Comparison of ENCODE assay signal across 1 cellular context in the genomic region with DNA sequence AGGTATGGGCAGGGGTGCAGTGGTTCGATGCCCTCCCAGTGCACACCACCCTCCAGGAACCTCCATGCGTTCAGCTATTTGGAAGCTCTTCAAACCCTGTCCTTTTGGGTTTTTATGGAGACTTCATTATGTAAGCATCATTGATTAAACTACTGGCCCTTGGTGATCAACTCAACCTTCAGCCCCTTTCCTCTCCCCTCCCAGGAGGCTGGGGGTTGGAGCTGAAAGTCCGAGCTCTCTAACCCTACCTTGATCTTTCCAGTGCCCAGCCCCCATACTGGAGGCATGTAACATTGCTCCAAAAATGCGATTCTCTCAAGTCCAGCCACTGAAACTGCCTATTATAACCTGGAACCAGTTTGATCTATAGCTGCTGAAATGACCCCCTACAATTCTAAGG.
TF ChIP-seq lines count a peak whose summit lies in the region.

No MANE protein-coding gene starts in this region.

TF ChIP-seq in HepG2, 621 proteins besides CTCF, POLR2A, EP300 and RAD21 (continued from another document and continues in another):
- TF ChIP-seq NFIB (CRISPR knock-in tag; IDR thresholded peaks at IDR 0.05; ENCODE audit: borderline replicate concordance) (no peak), ZEB1 (IDR thresholded peaks at IDR 0.05; ENCODE audit: insufficient replicate concordance, low read depth) (no peak), ZBTB7B (CRISPR knock-in tag; IDR thresholded peaks at IDR 0.05) (no peak), RARG (CRISPR knock-in tag; IDR thresholded peaks at IDR 0.05; ENCODE audit: low read depth) (no peak), ZNF572 (CRISPR knock-in tag; IDR thresholded peaks at IDR 0.05) (no peak), ZMYM2 (CRISPR knock-in tag; IDR thresholded peaks at IDR 0.05) (peak; percentile 56; the same call in 1 of the 2 replicates), ZNF354B (CRISPR knock-in tag; IDR thresholded peaks at IDR 0.05) (no peak), SP140L (CRISPR knock-in tag; IDR thresholded peaks at IDR 0.05; ENCODE audit: borderline replicate concordance) (no peak), MAFK (conservative IDR thresholded peaks at IDR 0.05 in 1 of 2, IDR thresholded peaks at IDR 0.05 in 1 of 2; ENCODE audit: low read length in 2 of 2) (no peak), ZNF546 (CRISPR knock-in tag; conservative IDR thresholded peaks at IDR 0.05) (no peak), ZNF274 (CRISPR knock-in tag; IDR thresholded peaks at IDR 0.05) (no peak), ZNF160 (CRISPR knock-in tag; IDR thresholded peaks at IDR 0.05) (no peak), ZNF776 (CRISPR knock-in tag; IDR thresholded peaks at IDR 0.05) (no peak), HES4 (CRISPR knock-in tag; IDR thresholded peaks at IDR 0.05; ENCODE audit: borderline replicate concordance) (no peak), ZNF550 (CRISPR knock-in tag; IDR thresholded peaks at IDR 0.05; ENCODE audit: borderline replicate concordance) (no peak), FOXM1 (CRISPR knock-in tag; IDR thresholded peaks at IDR 0.05) (no peak), ZFP1 (CRISPR knock-in tag; IDR thresholded peaks at IDR 0.05) (no peak), SRY (CRISPR knock-in tag; IDR thresholded peaks at IDR 0.05) (no peak), ONECUT2 (CRISPR knock-in tag; IDR thresholded peaks at IDR 0.05) (peak; percentile 71), AGO2 (optimal IDR thresholded peaks at IDR 0.05; ENCODE audit: low read depth, low read length) (no peak), ZNF33A (CRISPR knock-in tag; IDR thresholded peaks at IDR 0.05; ENCODE audit: borderline replicate concordance) (peak; percentile 39; the same call in 1 of the 2 replicates), MIXL1 (CRISPR knock-in tag; IDR thresholded peaks at IDR 0.05) (peak; percentile 60; the same call in 1 of the 2 replicates), ZNF839 (CRISPR knock-in tag; IDR thresholded peaks at IDR 0.05; ENCODE audit: borderline replicate concordance) (no peak), KDM1A (CRISPR knock-in tag; IDR thresholded peaks at IDR 0.05) (no peak), ZSCAN29 (CRISPR knock-in tag; conservative IDR thresholded peaks at IDR 0.05) (0 out of 2 replicates have a peak, but pooled peaks have one; percentile 56), RXRA (CRISPR knock-in tag; IDR thresholded peaks at IDR 0.05) (no peak), ZSCAN9 (CRISPR knock-in tag; IDR thresholded peaks at IDR 0.05; ENCODE audit: borderline replicate concordance) (no peak), ZNF124 (CRISPR knock-in tag; IDR thresholded peaks at IDR 0.05) (no peak), ZFAT (CRISPR knock-in tag; conservative IDR thresholded peaks at IDR 0.05) (no peak), RFXAP (CRISPR knock-in tag; IDR thresholded peaks at IDR 0.05; ENCODE audit: borderline replicate concordance) (no peak)
- TF ChIP-seq, protein P1, sequence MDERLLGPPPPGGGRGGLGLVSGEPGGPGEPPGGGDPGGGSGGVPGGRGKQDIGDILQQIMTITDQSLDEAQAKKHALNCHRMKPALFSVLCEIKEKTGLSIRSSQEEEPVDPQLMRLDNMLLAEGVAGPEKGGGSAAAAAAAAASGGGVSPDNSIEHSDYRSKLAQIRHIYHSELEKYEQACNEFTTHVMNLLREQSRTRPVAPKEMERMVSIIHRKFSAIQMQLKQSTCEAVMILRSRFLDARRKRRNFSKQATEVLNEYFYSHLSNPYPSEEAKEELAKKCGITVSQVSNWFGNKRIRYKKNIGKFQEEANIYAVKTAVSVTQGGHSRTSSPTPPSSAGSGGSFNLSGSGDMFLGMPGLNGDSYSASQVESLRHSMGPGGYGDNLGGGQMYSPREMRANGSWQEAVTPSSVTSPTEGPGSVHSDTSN (CRISPR knock-in tag; IDR thresholded peaks at IDR 0.05): no peak
- TF ChIP-seq, protein P2, sequence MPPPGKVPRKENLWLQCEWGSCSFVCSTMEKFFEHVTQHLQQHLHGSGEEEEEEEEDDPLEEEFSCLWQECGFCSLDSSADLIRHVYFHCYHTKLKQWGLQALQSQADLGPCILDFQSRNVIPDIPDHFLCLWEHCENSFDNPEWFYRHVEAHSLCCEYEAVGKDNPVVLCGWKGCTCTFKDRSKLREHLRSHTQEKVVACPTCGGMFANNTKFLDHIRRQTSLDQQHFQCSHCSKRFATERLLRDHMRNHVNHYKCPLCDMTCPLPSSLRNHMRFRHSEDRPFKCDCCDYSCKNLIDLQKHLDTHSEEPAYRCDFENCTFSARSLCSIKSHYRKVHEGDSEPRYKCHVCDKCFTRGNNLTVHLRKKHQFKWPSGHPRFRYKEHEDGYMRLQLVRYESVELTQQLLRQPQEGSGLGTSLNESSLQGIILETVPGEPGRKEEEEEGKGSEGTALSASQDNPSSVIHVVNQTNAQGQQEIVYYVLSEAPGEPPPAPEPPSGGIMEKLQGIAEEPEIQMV (CRISPR knock-in tag; IDR thresholded peaks at IDR 0.05; ENCODE audit: low read depth): 0 out of 2 replicates have a peak, but pooled peaks have one; percentile 25
- TF ChIP-seq, protein P3, sequence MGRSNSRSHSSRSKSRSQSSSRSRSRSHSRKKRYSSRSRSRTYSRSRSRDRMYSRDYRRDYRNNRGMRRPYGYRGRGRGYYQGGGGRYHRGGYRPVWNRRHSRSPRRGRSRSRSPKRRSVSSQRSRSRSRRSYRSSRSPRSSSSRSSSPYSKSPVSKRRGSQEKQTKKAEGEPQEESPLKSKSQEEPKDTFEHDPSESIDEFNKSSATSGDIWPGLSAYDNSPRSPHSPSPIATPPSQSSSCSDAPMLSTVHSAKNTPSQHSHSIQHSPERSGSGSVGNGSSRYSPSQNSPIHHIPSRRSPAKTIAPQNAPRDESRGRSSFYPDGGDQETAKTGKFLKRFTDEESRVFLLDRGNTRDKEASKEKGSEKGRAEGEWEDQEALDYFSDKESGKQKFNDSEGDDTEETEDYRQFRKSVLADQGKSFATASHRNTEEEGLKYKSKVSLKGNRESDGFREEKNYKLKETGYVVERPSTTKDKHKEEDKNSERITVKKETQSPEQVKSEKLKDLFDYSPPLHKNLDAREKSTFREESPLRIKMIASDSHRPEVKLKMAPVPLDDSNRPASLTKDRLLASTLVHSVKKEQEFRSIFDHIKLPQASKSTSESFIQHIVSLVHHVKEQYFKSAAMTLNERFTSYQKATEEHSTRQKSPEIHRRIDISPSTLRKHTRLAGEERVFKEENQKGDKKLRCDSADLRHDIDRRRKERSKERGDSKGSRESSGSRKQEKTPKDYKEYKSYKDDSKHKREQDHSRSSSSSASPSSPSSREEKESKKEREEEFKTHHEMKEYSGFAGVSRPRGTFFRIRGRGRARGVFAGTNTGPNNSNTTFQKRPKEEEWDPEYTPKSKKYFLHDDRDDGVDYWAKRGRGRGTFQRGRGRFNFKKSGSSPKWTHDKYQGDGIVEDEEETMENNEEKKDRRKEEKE (IDR thresholded peaks at IDR 0.05): no peak
- TF ChIP-seq, protein P4, sequence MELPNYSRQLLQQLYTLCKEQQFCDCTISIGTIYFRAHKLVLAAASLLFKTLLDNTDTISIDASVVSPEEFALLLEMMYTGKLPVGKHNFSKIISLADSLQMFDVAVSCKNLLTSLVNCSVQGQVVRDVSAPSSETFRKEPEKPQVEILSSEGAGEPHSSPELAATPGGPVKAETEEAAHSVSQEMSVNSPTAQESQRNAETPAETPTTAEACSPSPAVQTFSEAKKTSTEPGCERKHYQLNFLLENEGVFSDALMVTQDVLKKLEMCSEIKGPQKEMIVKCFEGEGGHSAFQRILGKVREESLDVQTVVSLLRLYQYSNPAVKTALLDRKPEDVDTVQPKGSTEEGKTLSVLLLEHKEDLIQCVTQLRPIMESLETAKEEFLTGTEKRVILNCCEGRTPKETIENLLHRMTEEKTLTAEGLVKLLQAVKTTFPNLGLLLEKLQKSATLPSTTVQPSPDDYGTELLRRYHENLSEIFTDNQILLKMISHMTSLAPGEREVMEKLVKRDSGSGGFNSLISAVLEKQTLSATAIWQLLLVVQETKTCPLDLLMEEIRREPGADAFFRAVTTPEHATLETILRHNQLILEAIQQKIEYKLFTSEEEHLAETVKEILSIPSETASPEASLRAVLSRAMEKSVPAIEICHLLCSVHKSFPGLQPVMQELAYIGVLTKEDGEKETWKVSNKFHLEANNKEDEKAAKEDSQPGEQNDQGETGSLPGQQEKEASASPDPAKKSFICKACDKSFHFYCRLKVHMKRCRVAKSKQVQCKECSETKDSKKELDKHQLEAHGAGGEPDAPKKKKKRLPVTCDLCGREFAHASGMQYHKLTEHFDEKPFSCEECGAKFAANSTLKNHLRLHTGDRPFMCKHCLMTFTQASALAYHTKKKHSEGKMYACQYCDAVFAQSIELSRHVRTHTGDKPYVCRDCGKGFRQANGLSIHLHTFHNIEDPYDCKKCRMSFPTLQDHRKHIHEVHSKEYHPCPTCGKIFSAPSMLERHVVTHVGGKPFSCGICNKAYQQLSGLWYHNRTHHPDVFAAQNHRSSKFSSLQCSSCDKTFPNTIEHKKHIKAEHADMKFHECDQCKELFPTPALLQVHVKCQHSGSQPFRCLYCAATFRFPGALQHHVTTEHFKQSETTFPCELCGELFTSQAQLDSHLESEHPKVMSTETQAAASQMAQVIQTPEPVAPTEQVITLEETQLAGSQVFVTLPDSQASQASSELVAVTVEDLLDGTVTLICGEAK (IDR thresholded peaks at IDR 0.05): no peak
- TF ChIP-seq, protein P4 (CRISPR knock-in tag; IDR thresholded peaks at IDR 0.05): no peak; the same call in 1 of the 2 replicates
- TF ChIP-seq, protein P5, sequence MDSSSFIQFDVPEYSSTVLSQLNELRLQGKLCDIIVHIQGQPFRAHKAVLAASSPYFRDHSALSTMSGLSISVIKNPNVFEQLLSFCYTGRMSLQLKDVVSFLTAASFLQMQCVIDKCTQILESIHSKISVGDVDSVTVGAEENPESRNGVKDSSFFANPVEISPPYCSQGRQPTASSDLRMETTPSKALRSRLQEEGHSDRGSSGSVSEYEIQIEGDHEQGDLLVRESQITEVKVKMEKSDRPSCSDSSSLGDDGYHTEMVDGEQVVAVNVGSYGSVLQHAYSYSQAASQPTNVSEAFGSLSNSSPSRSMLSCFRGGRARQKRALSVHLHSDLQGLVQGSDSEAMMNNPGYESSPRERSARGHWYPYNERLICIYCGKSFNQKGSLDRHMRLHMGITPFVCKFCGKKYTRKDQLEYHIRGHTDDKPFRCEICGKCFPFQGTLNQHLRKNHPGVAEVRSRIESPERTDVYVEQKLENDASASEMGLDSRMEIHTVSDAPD (CRISPR knock-in tag; IDR thresholded peaks at IDR 0.05): no peak
- TF ChIP-seq, protein P6, sequence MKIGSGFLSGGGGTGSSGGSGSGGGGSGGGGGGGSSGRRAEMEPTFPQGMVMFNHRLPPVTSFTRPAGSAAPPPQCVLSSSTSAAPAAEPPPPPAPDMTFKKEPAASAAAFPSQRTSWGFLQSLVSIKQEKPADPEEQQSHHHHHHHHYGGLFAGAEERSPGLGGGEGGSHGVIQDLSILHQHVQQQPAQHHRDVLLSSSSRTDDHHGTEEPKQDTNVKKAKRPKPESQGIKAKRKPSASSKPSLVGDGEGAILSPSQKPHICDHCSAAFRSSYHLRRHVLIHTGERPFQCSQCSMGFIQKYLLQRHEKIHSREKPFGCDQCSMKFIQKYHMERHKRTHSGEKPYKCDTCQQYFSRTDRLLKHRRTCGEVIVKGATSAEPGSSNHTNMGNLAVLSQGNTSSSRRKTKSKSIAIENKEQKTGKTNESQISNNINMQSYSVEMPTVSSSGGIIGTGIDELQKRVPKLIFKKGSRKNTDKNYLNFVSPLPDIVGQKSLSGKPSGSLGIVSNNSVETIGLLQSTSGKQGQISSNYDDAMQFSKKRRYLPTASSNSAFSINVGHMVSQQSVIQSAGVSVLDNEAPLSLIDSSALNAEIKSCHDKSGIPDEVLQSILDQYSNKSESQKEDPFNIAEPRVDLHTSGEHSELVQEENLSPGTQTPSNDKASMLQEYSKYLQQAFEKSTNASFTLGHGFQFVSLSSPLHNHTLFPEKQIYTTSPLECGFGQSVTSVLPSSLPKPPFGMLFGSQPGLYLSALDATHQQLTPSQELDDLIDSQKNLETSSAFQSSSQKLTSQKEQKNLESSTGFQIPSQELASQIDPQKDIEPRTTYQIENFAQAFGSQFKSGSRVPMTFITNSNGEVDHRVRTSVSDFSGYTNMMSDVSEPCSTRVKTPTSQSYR (CRISPR knock-in tag; IDR thresholded peaks at IDR 0.05; ENCODE audit: borderline replicate concordance): peak; percentile 73; the same call in 1 of the 2 replicates
